Comparison of ENCODE assay signal across 16 cellular contexts in the genomic region with DNA sequence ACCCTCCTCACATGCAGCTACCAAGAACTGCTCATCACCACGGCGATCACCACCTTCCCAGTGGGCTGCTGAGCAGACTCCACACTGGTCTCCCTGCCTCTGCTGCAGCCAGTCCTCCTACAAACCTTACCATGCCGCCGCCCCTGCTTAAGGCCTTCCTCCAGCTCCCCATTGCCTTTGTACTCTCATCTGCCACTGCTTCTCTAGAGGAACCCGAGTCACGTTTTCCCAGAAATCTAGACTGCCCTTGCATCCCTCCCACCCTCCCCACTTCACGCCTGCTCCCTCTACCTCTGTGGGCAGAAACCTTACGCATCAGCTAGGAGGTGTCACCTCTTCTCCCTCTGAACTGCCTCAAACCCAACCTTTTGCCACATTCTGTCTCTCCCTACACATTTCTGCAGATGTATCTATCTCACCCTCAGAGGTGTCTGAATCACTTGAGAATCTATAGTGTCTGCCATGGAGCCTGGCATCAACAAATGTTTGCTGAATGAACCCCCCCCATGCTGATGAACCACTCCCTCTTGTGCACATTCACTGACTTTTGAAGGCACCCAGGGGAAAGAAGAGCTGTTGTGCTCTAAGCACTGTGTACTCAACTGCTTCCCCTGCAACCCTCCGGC. TPM values are rescaled to one million over a fixed set of nuclear protein-coding genes. Genes with fewer than 3 reads are reported as not detected.
DNase-seq lines count a peak whose midpoint lies in the region; ATAC-seq, FAIRE-seq and TF ChIP-seq lines count a peak whose summit lies in the region.
"Had no signal": no experiment of that assay in that cellular context is flagged by ENCODE, and none has a peak within 500 bp of the region (broad histone marks: within the 10 kb centered on the region; RNA-seq: fewer than 3 reads in every experiment).

No MANE protein-coding gene starts in this region.

- H3K27me3 ChIP-seq in HepG2 (ENCODE audit: control insufficient read depth in 1 of 2, insufficient read depth in 2 of 2, low read length in 2 of 2) (no peaks in the 10 kb centered on the region), right lobe of liver (no peaks in the 10 kb centered on the region), Karpas-422 (ENCODE audit: low read length) (no peaks in the 10 kb centered on the region)
- H3K27me3 ChIP-seq: gastroesophageal sphincter had no signal

- no peak overlapping the region for H3K4me2 ChIP-seq in HepG2 (ENCODE audit: low read depth, low read length)
- H3K4me2 ChIP-seq in Karpas-422 (ENCODE audit: low read depth, low read length, poor library complexity, severe bottlenecking), result peak overlapping the region; percentile 57

- TF ChIP-seq RAD21 in HepG2 (CRISPR knock-in tag; IDR thresholded peaks at IDR 0.05), result no peak

- H4K20me1 ChIP-seq in HepG2 (ENCODE audit: insufficient read depth, low read length), result no peaks in the 10 kb centered on the region
- peaks cover 14% of the 10 kb centered on the region; the same call in 1 of the 2 replicates for H4K20me1 ChIP-seq in Karpas-422 (ENCODE audit: insufficient read depth, low read depth, low read length)

- no peak for TF ChIP-seq EP300 in HepG2 (IDR thresholded peaks at IDR 0.05; ENCODE audit: low read depth in 2 of 2, low read length in 2 of 2)
- TF ChIP-seq EP300 in HepG2 (CRISPR knock-in tag; IDR thresholded peaks at IDR 0.05; ENCODE audit: borderline replicate concordance), result no peak

- H3K27ac Mint-ChIP-seq in activated T-helper 17 cell treated with anti-CD3 and anti-CD28 coated beads, Interleukin-2, amount 50 U/mL, for 72 hours, result peak overlapping the region; percentile 51
- peak overlapping the region; percentile 84 for H3K27ac Mint-ChIP-seq in stimulated activated naive B cell treated with anti-CD40 and anti-IgM and Interleukin-4, amounts not matched to agents 10 μg/mL and 1 μg/mL and 100 μg/mL, for 72 hours
- H3K27ac Mint-ChIP-seq: nephron had no signal

- no peaks in the 10 kb centered on the region for H3K9me2 ChIP-seq in Karpas-422 (replicated peaks; ENCODE audit: insufficient read depth, low read length)

- ATAC-seq in HepG2 (no peak), right lobe of liver (no peak), esophagus mucosa (no peak), HG03342 (IDR thresholded peaks at IDR 0.05; ENCODE audit: unreplicated experiment) (no peak)
- ATAC-seq in activated T-helper 17 cell treated with anti-CD3 and anti-CD28 coated beads, Interleukin-2, amount 50 U/mL, for 72 hours (replicated peaks), result no peak
- ATAC-seq in stimulated activated naive B cell treated with anti-CD40 and anti-IgM and Interleukin-4, amounts not matched to agents 10 μg/mL and 1 μg/mL and 100 μg/mL, for 72 hours (replicated peaks), result no peak
- ATAC-seq: gastroesophageal sphincter, PC-3 had no signal

- H3K27me3 Mint-ChIP-seq in activated T-helper 17 cell treated with anti-CD3 and anti-CD28 coated beads, Interleukin-2, amount 50 U/mL, for 72 hours, result no peaks in the 10 kb centered on the region
- no peaks in the 10 kb centered on the region for H3K27me3 Mint-ChIP-seq in stimulated activated naive B cell treated with anti-CD40 and anti-IgM and Interleukin-4, amounts not matched to agents 10 μg/mL and 1 μg/mL and 100 μg/mL, for 72 hours

- FAIRE-seq in HepG2 (lab: Jason Lieb, UNC), result no peak

- BruUV-seq in HepG2 (replicated peaks; lab: Mats Ljungman, UMichigan), result no TSS peak

- peak overlapping the region; percentile 40 for H3K4me3 Mint-ChIP-seq in activated T-helper 17 cell treated with anti-CD3 and anti-CD28 coated beads, Interleukin-2, amount 50 U/mL, for 72 hours
- no peak overlapping the region for H3K4me3 Mint-ChIP-seq in stimulated activated naive B cell treated with anti-CD40 and anti-IgM and Interleukin-4, amounts not matched to agents 10 μg/mL and 1 μg/mL and 100 μg/mL, for 72 hours

- H2AFZ ChIP-seq in HepG2 (ENCODE audit: low read length) (no peak overlapping the region), Karpas-422 (ENCODE audit: low read length) (no peak overlapping the region)

- intact Hi-C loops in HepG2 (cut with micrococcal nuclease; ENCODE audit: unreplicated experiment) (no loop called here), right lobe of liver (cut with DNase I) (no loop called here)

- H3K4me1 Mint-ChIP-seq in activated T-helper 17 cell treated with anti-CD3 and anti-CD28 coated beads, Interleukin-2, amount 50 U/mL, for 72 hours, result peaks cover 28% of the 10 kb centered on the region
- H3K4me1 Mint-ChIP-seq in stimulated activated naive B cell treated with anti-CD40 and anti-IgM and Interleukin-4, amounts not matched to agents 10 μg/mL and 1 μg/mL and 100 μg/mL, for 72 hours, result peaks cover 25 to 46% of the 10 kb centered on the region in 2 donors

- no peak for DNase-seq in HepG2 (ENCODE audit: low spot score)
- DNase-seq in right lobe of liver, result no peak
- DNase-seq in Karpas-422, result no peak
- DNase-seq in stimulated activated naive B cell treated with anti-CD40 and anti-IgM and Interleukin-4, amounts not matched to agents 10 μg/mL and 1 μg/mL and 100 μg/mL, for 72 hours, result no peak
- no peak for DNase-seq in DMS 273 (lab: John Stamatoyannopoulos, UW; ENCODE audit: unreplicated experiment)
- DNase-seq: AML-193, amygdala, DMS79, KG1, NCI-H446, PC-3 had no signal

- WGBS in HepG2 (ENCODE audit: low lambda C conversion rate), result 95% methylated on average over 9 of the region's 9 CpGs
- 88% methylated on average over 7 of the region's 9 CpGs for WGBS in right lobe of liver (ENCODE audit: insufficient coverage, low coverage, low lambda C conversion rate, missing lambda C conversion rate)

- POLR2A ChIA-PET in HepG2 (lab: Yijun Ruan, JAX), result interaction anchor here (0.6 to 1.9 kb wide), 3 partner anchors 19 to 312 kb away, joined by 3 to 5 read pairs (median 3); partner anchors contain the start of gene RALY

- TF ChIP-seq POLR2A in HepG2 (IDR thresholded peaks at IDR 0.05; ENCODE audit: insufficient read depth in 1 of 2, low read depth in 2 of 2, low read length in 2 of 2), result no peak; a peak in 1 of 4 replicates
- TF ChIP-seq POLR2A in right lobe of liver (IDR thresholded peaks at IDR 0.05), result no peak

- peaks cover 9 to 28% of the 10 kb centered on the region in 2 experiments; a peak in 4 of 5 replicates for H3K36me3 ChIP-seq in HepG2 (replicated peaks in 1 of 2; ENCODE audit: control insufficient read depth in 1 of 2, insufficient read depth in 2 of 2, low read length in 2 of 2)
- H3K36me3 ChIP-seq in right lobe of liver, result no peaks in the 10 kb centered on the region
- H3K36me3 ChIP-seq in Karpas-422 (ENCODE audit: insufficient read depth, low read length), result no peaks in the 10 kb centered on the region
- H3K36me3 ChIP-seq: gastroesophageal sphincter had no signal

- CTCF ChIA-PET in HepG2 (lab: Yijun Ruan, JAX; ENCODE audit: low intra/inter-chr PET ratio, low total read pairs), result no interaction called here

- H3K9ac ChIP-seq in HepG2 (ENCODE audit: insufficient read depth, low read depth, low read length) (no peak overlapping the region), Karpas-422 (ENCODE audit: low read length) (peak overlapping the region; percentile 66)

- H3K79me2 ChIP-seq in HepG2 (ENCODE audit: insufficient read depth, low read length), result peaks cover 21% of the 10 kb centered on the region
- peaks cover 51% of the 10 kb centered on the region for H3K79me2 ChIP-seq in Karpas-422 (ENCODE audit: low read length)

- H3K4me1 ChIP-seq in HepG2 (ENCODE audit: insufficient read depth, low read length) (peaks cover 22% of the 10 kb centered on the region), right lobe of liver (peaks cover 0 to 3% (median 0%) of the 10 kb centered on the region in 4 donors), Karpas-422 (ENCODE audit: low read length) (peaks cover 64% of the 10 kb centered on the region)

- in situ Hi-C loops in HepG2 (cut with HindIII; ENCODE audit: extremely low pct_ligation_motif_present, low pct_unique_long_range_greater_than_20kb), result no loop called here

- TF ChIP-seq CTCF in HepG2 (CRISPR knock-in tag; IDR thresholded peaks at IDR 0.05), result no peak
- TF ChIP-seq CTCF in right lobe of liver (IDR thresholded peaks at IDR 0.05), result no peak

- H3K9me3 ChIP-seq in HepG2 (ENCODE audit: low read length), result no peaks in the 10 kb centered on the region
- no peaks in the 10 kb centered on the region for H3K9me3 ChIP-seq in right lobe of liver
- H3K9me3 ChIP-seq in Karpas-422 (ENCODE audit: low read length), result no peaks in the 10 kb centered on the region
- H3K9me3 ChIP-seq: gastroesophageal sphincter had no signal

- peaks cover 55% of the 10 kb centered on the region for H3K36me3 Mint-ChIP-seq in activated T-helper 17 cell treated with anti-CD3 and anti-CD28 coated beads, Interleukin-2, amount 50 U/mL, for 72 hours (ENCODE audit: low read depth)
- peaks cover 15 to 23% of the 10 kb centered on the region in 2 donors for H3K36me3 Mint-ChIP-seq in stimulated activated naive B cell treated with anti-CD40 and anti-IgM and Interleukin-4, amounts not matched to agents 10 μg/mL and 1 μg/mL and 100 μg/mL, for 72 hours

- H3K27ac ChIP-seq in HepG2 (ENCODE audit: extremely low read length, insufficient read depth, low read length) (no peak overlapping the region), right lobe of liver (no peak overlapping the region), Karpas-422 (ENCODE audit: low read length) (peak overlapping the region; percentile 92)
- H3K27ac ChIP-seq: gastroesophageal sphincter had no signal

- H3K4me3 ChIP-seq in HepG2 (replicated peaks in 1 of 3; ENCODE audit: insufficient read depth in 1 of 3, low read depth in 2 of 3, low read length in 3 of 3), result no peak overlapping the region
- no peak overlapping the region for H3K4me3 ChIP-seq in right lobe of liver
- 0 out of 2 replicates have a peak overlapping the region, but pooled peaks have one; percentile 2 for H3K4me3 ChIP-seq in Karpas-422 (ENCODE audit: low read length)
- H3K4me3 ChIP-seq: gastroesophageal sphincter had no signal

- H3K9me3 Mint-ChIP-seq in activated T-helper 17 cell treated with anti-CD3 and anti-CD28 coated beads, Interleukin-2, amount 50 U/mL, for 72 hours, result no peaks in the 10 kb centered on the region
- no peaks in the 10 kb centered on the region for H3K9me3 Mint-ChIP-seq in stimulated activated naive B cell treated with anti-CD40 and anti-IgM and Interleukin-4, amounts not matched to agents 10 μg/mL and 1 μg/mL and 100 μg/mL, for 72 hours
- H3K9me3 Mint-ChIP-seq: nephron had no signal

RNA-seq across cellular contexts. Expression of gene E2F1, which starts 4.3 kb away (rescaled TPM):
- total RNA-seq in HepG2 (2016; rRNA removed; fragmentation: Illumina TruSeq; extraction: Trizol), result 25.3 and 39.4 TPM in 2 replicates
- 23.5 and 26.5 TPM in 2 replicates for total RNA-seq in HepG2 (2016; cell fraction: cytosol; rRNA removed; fragmentation: Illumina TruSeq; extraction: Trizol; ENCODE audit: low read depth)
- 22.9 and 41.6 TPM in 2 replicates for total RNA-seq in HepG2 (2016; cell fraction: insoluble cytoplasmic fraction; rRNA removed; fragmentation: Illumina TruSeq; extraction: Trizol)
- total RNA-seq in HepG2 (2016; cell fraction: membrane; rRNA removed; fragmentation: Illumina TruSeq; extraction: Trizol), result 49.7 and 51.9 TPM in 2 replicates
- total RNA-seq in HepG2 (2016; cell fraction: nucleus; rRNA removed; fragmentation: Illumina TruSeq; extraction: Trizol), result 29.5 and 34.7 TPM in 2 replicates
- 22.5 and 25.5 TPM in 2 replicates for polyA plus RNA-seq in HepG2 (2011; rRNA removed)
- 14.5 and 25.4 TPM in 2 replicates for polyA plus RNA-seq in HepG2 (2011; cell fraction: cytosol; rRNA removed)
- 50.7 and 66.4 TPM in 2 replicates for polyA plus RNA-seq in HepG2 (2011; cell fraction: nucleus; rRNA removed)
- polyA plus RNA-seq in HepG2 (2012), result 14.4 and 23.5 TPM in 2 replicates
- 39.6 and 41.6 TPM in 2 replicates for polyA plus RNA-seq in HepG2 (2016; cell fraction: cytosol; fragmentation: Illumina TruSeq; extraction: Trizol; ENCODE audit: low read depth)
- polyA plus RNA-seq in HepG2 (2016; cell fraction: insoluble cytoplasmic fraction; fragmentation: Illumina TruSeq; extraction: Trizol; ENCODE audit: low read depth), result 32.3 and 37.3 TPM in 2 replicates
- 56.5 and 59.4 TPM in 2 replicates for polyA plus RNA-seq in HepG2 (2016; cell fraction: membrane; fragmentation: Illumina TruSeq; extraction: Trizol; ENCODE audit: low read depth)
- 97.6 and 106 TPM in 2 replicates for polyA plus RNA-seq in HepG2 (2016; cell fraction: nucleus; fragmentation: Illumina TruSeq; extraction: Trizol; ENCODE audit: insufficient read depth, low read depth)
- polyA minus RNA-seq in HepG2 (2011; rRNA and poly(A)+ RNA removed; ENCODE audit: low replicate concordance), result 35.0 and 64.5 TPM in 2 replicates
- polyA minus RNA-seq in HepG2 (2011; cell fraction: cytosol; rRNA and poly(A)+ RNA removed), result 7.4 and 10.7 TPM in 2 replicates
- 8.0 and 10.6 TPM in 2 replicates for polyA minus RNA-seq in HepG2 (2011; cell fraction: nucleus; rRNA and poly(A)+ RNA removed)
- total RNA-seq in right lobe of liver, result 1 to 10 TPM in 2 of 6 experiments, under 1 TPM in 4; 0.24 to 8.8 (median 0.77) TPM
- 19.2 and 37.2 TPM in 2 replicates for total RNA-seq in Karpas-422 (2014; rRNA removed; shearing (Covaris generic); ENCODE audit: low replicate concordance)
- 10 to 100 TPM; 40.2 to 65.4 TPM for total RNA-seq in activated T-helper 17 cell treated with anti-CD3 and anti-CD28 coated beads, Interleukin-2, amount 50 U/mL, for 72 hours
- 3.7 TPM for total RNA-seq in esophagus mucosa

RNA-seq across cellular contexts. Expression of gene NECAB3, which starts 7.6 kb away (rescaled TPM):
- 26.4 and 61.5 TPM in 2 replicates for total RNA-seq in HepG2 (2016; rRNA removed; fragmentation: Illumina TruSeq; extraction: Trizol)
- 43.9 and 46.0 TPM in 2 replicates for total RNA-seq in HepG2 (2016; cell fraction: cytosol; rRNA removed; fragmentation: Illumina TruSeq; extraction: Trizol; ENCODE audit: low read depth)
- total RNA-seq in HepG2 (2016; cell fraction: insoluble cytoplasmic fraction; rRNA removed; fragmentation: Illumina TruSeq; extraction: Trizol), result 23.2 and 62.1 TPM in 2 replicates
- 62.7 and 67.8 TPM in 2 replicates for total RNA-seq in HepG2 (2016; cell fraction: membrane; rRNA removed; fragmentation: Illumina TruSeq; extraction: Trizol)
- total RNA-seq in HepG2 (2016; cell fraction: nucleus; rRNA removed; fragmentation: Illumina TruSeq; extraction: Trizol), result 71.4 and 86.1 TPM in 2 replicates
- polyA plus RNA-seq in HepG2 (2011; rRNA removed), result 65.5 and 81.8 TPM in 2 replicates
- polyA plus RNA-seq in HepG2 (2011; cell fraction: cytosol; rRNA removed), result 30.3 and 70.4 TPM in 2 replicates
- 585 and 688 TPM in 2 replicates for polyA plus RNA-seq in HepG2 (2011; cell fraction: nucleus; rRNA removed)
- 32.0 and 41.2 TPM in 2 replicates for polyA plus RNA-seq in HepG2 (2012)
- 18.6 and 21.1 TPM in 2 replicates for polyA plus RNA-seq in HepG2 (2016; cell fraction: cytosol; fragmentation: Illumina TruSeq; extraction: Trizol; ENCODE audit: low read depth)
- polyA plus RNA-seq in HepG2 (2016; cell fraction: insoluble cytoplasmic fraction; fragmentation: Illumina TruSeq; extraction: Trizol; ENCODE audit: low read depth), result 21.8 and 29.6 TPM in 2 replicates
- polyA plus RNA-seq in HepG2 (2016; cell fraction: membrane; fragmentation: Illumina TruSeq; extraction: Trizol; ENCODE audit: low read depth), result 29.2 TPM in 2 replicates
- polyA plus RNA-seq in HepG2 (2016; cell fraction: nucleus; fragmentation: Illumina TruSeq; extraction: Trizol; ENCODE audit: insufficient read depth, low read depth), result 161 and 163 TPM in 2 replicates
- 148 and 154 TPM in 2 replicates for polyA minus RNA-seq in HepG2 (2011; rRNA and poly(A)+ RNA removed; ENCODE audit: low replicate concordance)
- 27.1 and 33.2 TPM in 2 replicates for polyA minus RNA-seq in HepG2 (2011; cell fraction: cytosol; rRNA and poly(A)+ RNA removed)
- 103 and 112 TPM in 2 replicates for polyA minus RNA-seq in HepG2 (2011; cell fraction: nucleus; rRNA and poly(A)+ RNA removed)
- total RNA-seq in right lobe of liver, result 10 to 100 TPM; 13.2 to 21.9 (median 19.2) TPM
- 38.2 and 89.2 TPM in 2 replicates for total RNA-seq in Karpas-422 (2014; rRNA removed; shearing (Covaris generic); ENCODE audit: low replicate concordance)
- 10 to 100 TPM; 20.8 to 26.5 TPM for total RNA-seq in activated T-helper 17 cell treated with anti-CD3 and anti-CD28 coated beads, Interleukin-2, amount 50 U/mL, for 72 hours
- 8.0 TPM for total RNA-seq in esophagus mucosa

RNA-seq across cellular contexts. Expression of gene ACTL10, which starts 15.1 kb away (rescaled TPM):
- total RNA-seq in HepG2 (2016; rRNA removed; fragmentation: Illumina TruSeq; extraction: Trizol) (not detected in 2 replicates), right lobe of liver (1 to 10 TPM in 1 of 6 experiments, under 1 TPM in 4, not detected in 1; 0.20 to 1.1 (median 0.56) TPM), esophagus mucosa (2.0 TPM)
- total RNA-seq in HepG2 (2016; cell fraction: cytosol; rRNA removed; fragmentation: Illumina TruSeq; extraction: Trizol; ENCODE audit: low read depth), result not detected in 2 replicates
- total RNA-seq in HepG2 (2016; cell fraction: insoluble cytoplasmic fraction; rRNA removed; fragmentation: Illumina TruSeq; extraction: Trizol), result not detected in 2 replicates
- total RNA-seq in HepG2 (2016; cell fraction: membrane; rRNA removed; fragmentation: Illumina TruSeq; extraction: Trizol), result not detected in 2 replicates
- not detected in 2 replicates for total RNA-seq in HepG2 (2016; cell fraction: nucleus; rRNA removed; fragmentation: Illumina TruSeq; extraction: Trizol)
- not detected in 2 replicates for polyA plus RNA-seq in HepG2 (2011; rRNA removed)
- polyA plus RNA-seq in HepG2 (2011; cell fraction: cytosol; rRNA removed), result not detected in 2 replicates
- polyA plus RNA-seq in HepG2 (2011; cell fraction: nucleus; rRNA removed), result not detected in 2 replicates
- 0.11 and 0.12 TPM in 2 replicates for polyA plus RNA-seq in HepG2 (2012)
- polyA plus RNA-seq in HepG2 (2016; cell fraction: cytosol; fragmentation: Illumina TruSeq; extraction: Trizol; ENCODE audit: low read depth), result not detected in 2 replicates
- not detected in 2 replicates for polyA plus RNA-seq in HepG2 (2016; cell fraction: insoluble cytoplasmic fraction; fragmentation: Illumina TruSeq; extraction: Trizol; ENCODE audit: low read depth)
- not detected in 2 replicates for polyA plus RNA-seq in HepG2 (2016; cell fraction: membrane; fragmentation: Illumina TruSeq; extraction: Trizol; ENCODE audit: low read depth)
- polyA plus RNA-seq in HepG2 (2016; cell fraction: nucleus; fragmentation: Illumina TruSeq; extraction: Trizol; ENCODE audit: insufficient read depth, low read depth), result not detected in 2 replicates
- polyA minus RNA-seq in HepG2 (2011; rRNA and poly(A)+ RNA removed; ENCODE audit: low replicate concordance), result 0.12 and 3.5 TPM in 2 replicates
- polyA minus RNA-seq in HepG2 (2011; cell fraction: cytosol; rRNA and poly(A)+ RNA removed), result not detected in 2 replicates
- not detected in 2 replicates for polyA minus RNA-seq in HepG2 (2011; cell fraction: nucleus; rRNA and poly(A)+ RNA removed)
- total RNA-seq in Karpas-422 (2014; rRNA removed; shearing (Covaris generic); ENCODE audit: low replicate concordance), result 2.5 and 9.2 TPM in 2 replicates
- 1 to 10 TPM; 1.5 to 2.6 TPM for total RNA-seq in activated T-helper 17 cell treated with anti-CD3 and anti-CD28 coated beads, Interleukin-2, amount 50 U/mL, for 72 hours

RNA-seq across cellular contexts. Expression of gene C20orf144, which starts 19.7 kb away (rescaled TPM):
- total RNA-seq in HepG2 (2016; rRNA removed; fragmentation: Illumina TruSeq; extraction: Trizol) (0.09 and 0.14 TPM in 2 replicates), right lobe of liver (under 1 TPM in 1 of 6 experiments, not detected in 5; 0.18 TPM), esophagus mucosa (not detected)
- 0.30 and 0.35 TPM in 2 replicates for total RNA-seq in HepG2 (2016; cell fraction: cytosol; rRNA removed; fragmentation: Illumina TruSeq; extraction: Trizol; ENCODE audit: low read depth)
- 0.11 TPM in 1 of 2 replicates, not detected in the other for total RNA-seq in HepG2 (2016; cell fraction: insoluble cytoplasmic fraction; rRNA removed; fragmentation: Illumina TruSeq; extraction: Trizol)
- total RNA-seq in HepG2 (2016; cell fraction: membrane; rRNA removed; fragmentation: Illumina TruSeq; extraction: Trizol), result 0.37 and 0.38 TPM in 2 replicates
- 0.31 and 0.37 TPM in 2 replicates for total RNA-seq in HepG2 (2016; cell fraction: nucleus; rRNA removed; fragmentation: Illumina TruSeq; extraction: Trizol)
- 0.16 TPM in 2 replicates for polyA plus RNA-seq in HepG2 (2011; rRNA removed)
- polyA plus RNA-seq in HepG2 (2011; cell fraction: cytosol; rRNA removed), result 0.17 and 0.29 TPM in 2 replicates
- 0.18 and 0.24 TPM in 2 replicates for polyA plus RNA-seq in HepG2 (2011; cell fraction: nucleus; rRNA removed)
- 0.21 and 0.32 TPM in 2 replicates for polyA plus RNA-seq in HepG2 (2012)
- 0.12 and 0.15 TPM in 2 replicates for polyA plus RNA-seq in HepG2 (2016; cell fraction: cytosol; fragmentation: Illumina TruSeq; extraction: Trizol; ENCODE audit: low read depth)
- polyA plus RNA-seq in HepG2 (2016; cell fraction: insoluble cytoplasmic fraction; fragmentation: Illumina TruSeq; extraction: Trizol; ENCODE audit: low read depth), result 0.20 and 0.21 TPM in 2 replicates
- 0.27 and 0.39 TPM in 2 replicates for polyA plus RNA-seq in HepG2 (2016; cell fraction: membrane; fragmentation: Illumina TruSeq; extraction: Trizol; ENCODE audit: low read depth)
- polyA plus RNA-seq in HepG2 (2016; cell fraction: nucleus; fragmentation: Illumina TruSeq; extraction: Trizol; ENCODE audit: insufficient read depth, low read depth), result not detected in 2 replicates
- polyA minus RNA-seq in HepG2 (2011; rRNA and poly(A)+ RNA removed; ENCODE audit: low replicate concordance), result 0.58 TPM in 1 of 2 replicates, not detected in the other
- polyA minus RNA-seq in HepG2 (2011; cell fraction: cytosol; rRNA and poly(A)+ RNA removed), result not detected in 2 replicates
- 0.26 TPM in 1 of 2 replicates, not detected in the other for polyA minus RNA-seq in HepG2 (2011; cell fraction: nucleus; rRNA and poly(A)+ RNA removed)
- total RNA-seq in Karpas-422 (2014; rRNA removed; shearing (Covaris generic); ENCODE audit: low replicate concordance), result 0.45 and 0.69 TPM in 2 replicates
- total RNA-seq in activated T-helper 17 cell treated with anti-CD3 and anti-CD28 coated beads, Interleukin-2, amount 50 U/mL, for 72 hours, result under 1 TPM; 0.26 to 0.41 TPM
- total RNA-seq: gastroesophageal sphincter, PC-3 had no signal

RNA-seq across cellular contexts. Expression of gene PXMP4, which starts 38.3 kb away (rescaled TPM):
- total RNA-seq in HepG2 (2016; rRNA removed; fragmentation: Illumina TruSeq; extraction: Trizol), result not detected in 2 replicates
- total RNA-seq in HepG2 (2016; cell fraction: cytosol; rRNA removed; fragmentation: Illumina TruSeq; extraction: Trizol; ENCODE audit: low read depth), result not detected in 2 replicates
- total RNA-seq in HepG2 (2016; cell fraction: insoluble cytoplasmic fraction; rRNA removed; fragmentation: Illumina TruSeq; extraction: Trizol), result not detected in 2 replicates
- not detected in 2 replicates for total RNA-seq in HepG2 (2016; cell fraction: membrane; rRNA removed; fragmentation: Illumina TruSeq; extraction: Trizol)
- not detected in 2 replicates for total RNA-seq in HepG2 (2016; cell fraction: nucleus; rRNA removed; fragmentation: Illumina TruSeq; extraction: Trizol)
- polyA plus RNA-seq in HepG2 (2011; rRNA removed), result not detected in 2 replicates
- 0.01 TPM in 1 of 2 replicates, not detected in the other for polyA plus RNA-seq in HepG2 (2011; cell fraction: cytosol; rRNA removed)
- not detected in 2 replicates for polyA plus RNA-seq in HepG2 (2011; cell fraction: nucleus; rRNA removed)
- polyA plus RNA-seq in HepG2 (2012), result 0.07 TPM in 1 of 2 replicates, not detected in the other
- polyA plus RNA-seq in HepG2 (2016; cell fraction: cytosol; fragmentation: Illumina TruSeq; extraction: Trizol; ENCODE audit: low read depth), result not detected in 2 replicates
- polyA plus RNA-seq in HepG2 (2016; cell fraction: insoluble cytoplasmic fraction; fragmentation: Illumina TruSeq; extraction: Trizol; ENCODE audit: low read depth), result not detected in 2 replicates
- polyA plus RNA-seq in HepG2 (2016; cell fraction: membrane; fragmentation: Illumina TruSeq; extraction: Trizol; ENCODE audit: low read depth), result not detected in 2 replicates
- polyA plus RNA-seq in HepG2 (2016; cell fraction: nucleus; fragmentation: Illumina TruSeq; extraction: Trizol; ENCODE audit: insufficient read depth, low read depth), result not detected in 2 replicates
- 0.20 and 11.4 TPM in 2 replicates for polyA minus RNA-seq in HepG2 (2011; rRNA and poly(A)+ RNA removed; ENCODE audit: low replicate concordance)
- not detected in 2 replicates for polyA minus RNA-seq in HepG2 (2011; cell fraction: cytosol; rRNA and poly(A)+ RNA removed)
- not detected in 2 replicates for polyA minus RNA-seq in HepG2 (2011; cell fraction: nucleus; rRNA and poly(A)+ RNA removed)
- total RNA-seq in right lobe of liver, result 10 to 100 TPM in 4 of 6 experiments, 1 to 10 TPM in 2; 5.5 to 17.8 (median 12.9) TPM
- 3.8 and 4.7 TPM in 2 replicates for total RNA-seq in Karpas-422 (2014; rRNA removed; shearing (Covaris generic); ENCODE audit: low replicate concordance)
- total RNA-seq in activated T-helper 17 cell treated with anti-CD3 and anti-CD28 coated beads, Interleukin-2, amount 50 U/mL, for 72 hours, result 1 to 10 TPM; 6.7 to 8.0 TPM
- total RNA-seq in esophagus mucosa, result 9.6 TPM
- total RNA-seq: PC-3 had no signal
